ENCODE assay signal across 8 cellular contexts in the genomic region with DNA sequence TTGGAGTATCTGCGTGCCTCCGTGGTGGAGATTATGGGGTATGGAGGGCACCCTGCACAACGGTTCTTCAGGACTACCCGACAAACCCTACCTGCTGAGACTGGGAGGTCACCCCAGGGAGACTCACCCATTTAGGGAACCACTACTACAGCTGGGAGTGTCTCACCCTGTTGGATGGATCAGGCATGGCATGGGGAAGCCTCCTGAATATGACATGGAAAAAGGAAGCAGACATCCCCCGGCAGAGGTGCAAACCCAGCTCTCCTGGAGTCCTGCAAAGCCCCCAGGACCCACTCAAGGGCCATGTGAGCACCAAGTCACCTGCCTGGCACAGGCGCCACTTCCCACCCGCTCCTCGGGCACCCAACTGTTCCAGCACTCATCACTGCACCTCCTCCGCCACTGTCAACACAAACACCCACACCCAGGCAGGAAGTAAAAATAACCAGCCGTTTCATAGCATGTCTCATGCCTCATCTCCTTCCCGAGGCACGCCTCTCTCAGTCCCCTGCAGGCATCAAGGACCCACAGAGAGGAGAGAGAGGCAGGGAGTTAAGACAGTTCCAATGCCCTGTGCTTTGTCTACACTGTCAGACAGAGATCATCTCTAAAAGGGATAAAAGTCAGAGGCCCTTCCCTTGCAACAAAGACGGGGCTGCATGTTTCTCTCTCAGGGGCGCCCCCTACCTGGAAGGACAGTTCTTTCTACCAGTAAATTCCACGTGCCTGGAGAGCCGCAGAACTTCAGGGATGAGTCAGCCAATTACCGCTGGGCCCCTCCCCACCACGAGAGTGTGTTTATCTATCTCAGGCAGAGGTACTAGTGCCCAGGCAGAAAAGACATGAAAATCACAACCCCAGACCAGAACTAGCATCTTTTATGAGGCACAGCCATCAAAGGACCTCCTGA.
DNase-seq lines count a peak whose midpoint lies in the region; ATAC-seq and TF ChIP-seq lines count a peak whose summit lies in the region.

No MANE protein-coding gene starts in this region.

- H3K36me3 ChIP-seq in GM23248 (ENCODE audit: low read depth): no peaks in the 10 kb centered on the region

- no peaks in the 10 kb centered on the region for H3K9me2 ChIP-seq in GM23248 (ENCODE audit: insufficient read depth)

- TF ChIP-seq CTCF in NB4 (IDR thresholded peaks at IDR 0.05; ENCODE audit: low read depth, low read length): peak; percentile 36

- 46 to 50% methylated on average over 18 of the region's 18 CpGs for WGBS in GM23248 (ENCODE audit: low coverage in 1 of 2, low lambda C conversion rate in 2 of 2, missing lambda C conversion rate in 2 of 2), 2 experiments

- no peaks in the 10 kb centered on the region for H3K9me3 Mint-ChIP-seq in activated CD4-positive, alpha-beta T cell treated with anti-CD3 and anti-CD28 coated beads, Interleukin-2, amount 10 ng/mL, durations not matched to agents 24 days and 14 days

- H3K4me1 ChIP-seq in GM23248 (ENCODE audit: insufficient read depth): no peaks in the 10 kb centered on the region

- H3K36me3 Mint-ChIP-seq in activated CD4-positive, alpha-beta T cell treated with anti-CD3 and anti-CD28 coated beads, Interleukin-2, amount 10 ng/mL, durations not matched to agents 24 days and 14 days (ENCODE audit: low read depth): peaks cover 1% of the 10 kb centered on the region

- no peak overlapping the region for H3K4me2 ChIP-seq in GM23248 (ENCODE audit: unreplicated experiment)

- no peaks in the 10 kb centered on the region for H3K9me3 ChIP-seq in GM23248 (ENCODE audit: low read depth)

- no peak overlapping the region for H3K9ac ChIP-seq in GM23248

- in situ Hi-C loops in GM23248 (cut with MboI): no loop called here

- no peaks in the 10 kb centered on the region for H3F3A ChIP-seq in GM23248 (ENCODE audit: insufficient read depth)

- DNase-seq in EL (peak; percentile 45), GM23248 (peak; percentile 45), NB4 (ENCODE audit: low read depth) (peak; percentile 67), NCI-H524 (lab: John Stamatoyannopoulos, UW) (no peak)
- DNase-seq in activated CD4-positive, alpha-beta T cell treated with anti-CD3 and anti-CD28 coated beads, Interleukin-2, amount 10 ng/mL, durations not matched to agents 24 days and 14 days: peak; percentile 95
- DNase-seq in effector CD4-positive, alpha-beta T cell: peak; percentile 38
- peak; percentile 36 to 69 for DNase-seq in stimulated activated CD4-positive, alpha-beta T cell treated with anti-CD3 and anti-CD28 coated beads, Interleukin-1b, Interleukin-23, amount 100 ng/mL, for 1 hour (ENCODE audit: low read depth in 2 of 2)

- H3K4me3 Mint-ChIP-seq in activated CD4-positive, alpha-beta T cell treated with anti-CD3 and anti-CD28 coated beads, Interleukin-2, amount 10 ng/mL, durations not matched to agents 24 days and 14 days: peak overlapping the region; percentile 63

- H2AFZ ChIP-seq in GM23248: no peak overlapping the region

- no peak for TF ChIP-seq POLR2A in NB4 (IDR thresholded peaks at IDR 0.05; ENCODE audit: extremely low read depth, insufficient read length)

- peak overlapping the region; percentile 38 for H3K27ac Mint-ChIP-seq in activated CD4-positive, alpha-beta T cell treated with anti-CD3 and anti-CD28 coated beads, Interleukin-2, amount 10 ng/mL, durations not matched to agents 24 days and 14 days

- no peaks in the 10 kb centered on the region for H3K79me2 ChIP-seq in GM23248 (ENCODE audit: insufficient read depth)

- H4K20me1 ChIP-seq in GM23248 (ENCODE audit: insufficient read depth): no peaks in the 10 kb centered on the region

- H3K4me1 Mint-ChIP-seq in activated CD4-positive, alpha-beta T cell treated with anti-CD3 and anti-CD28 coated beads, Interleukin-2, amount 10 ng/mL, durations not matched to agents 24 days and 14 days: peaks cover 33% of the 10 kb centered on the region

- H3K27me3 ChIP-seq in GM23248 (replicated peaks; ENCODE audit: insufficient read depth): no peaks in the 10 kb centered on the region

- peaks cover 21% of the 10 kb centered on the region for H3K27me3 Mint-ChIP-seq in activated CD4-positive, alpha-beta T cell treated with anti-CD3 and anti-CD28 coated beads, Interleukin-2, amount 10 ng/mL, durations not matched to agents 24 days and 14 days

- no peak overlapping the region for H3K4me3 ChIP-seq in GM23248
- H3K4me3 ChIP-seq in NB4 (ENCODE audit: low read depth, low read length): no peak overlapping the region

- no peak overlapping the region for H3K27ac ChIP-seq in GM23248

- no peak for ATAC-seq in HG02571 (IDR thresholded peaks at IDR 0.05; ENCODE audit: unreplicated experiment)

- intact Hi-C loops in activated CD4-positive, alpha-beta T cell treated with anti-CD3 and anti-CD28 coated beads, Interleukin-2, amount 10 ng/mL, durations not matched to agents 24 days and 14 days (cut with micrococcal nuclease): loop anchor here (1.0 to 2.0 kb wide), 4 partner anchors 45 to 315 kb away; no protein-coding TSS in a partner anchor

Comparison
In these comparisons a context has a peak if more than half of its experiments do, and no peak if none do; other contexts are left out.
1. DNase-seq: peak in EL (single experiment), GM23248 (single experiment), NB4 (single experiment), activated CD4-positive, alpha-beta T cell treated with anti-CD3 and anti-CD28 coated beads, Interleukin-2, amount 10 ng/mL, durations not matched to agents 24 days and 14 days (single experiment), effector CD4-positive, alpha-beta T cell (single experiment) and stimulated activated CD4-positive, alpha-beta T cell treated with anti-CD3 and anti-CD28 coated beads, Interleukin-1b, Interleukin-23, amount 100 ng/mL, for 1 hour (2 of 2); none in NCI-H524 (0 of 2).